Comparison of ENCODE assay signal across 10 cellular contexts in genomic region chr12:95549392-95550084, GRCh38. TPM values are rescaled to one million over a fixed set of nuclear protein-coding genes. Genes with fewer than 3 reads are reported as not detected.
DNase-seq lines count a peak whose midpoint lies in the region; ATAC-seq, FAIRE-seq and TF ChIP-seq lines count a peak whose summit lies in the region.
"Had no signal": no experiment of that assay in that cellular context is flagged by ENCODE, and none has a peak within 500 bp of the region (broad histone marks: within the 10 kb centered on the region; RNA-seq: fewer than 3 reads in every experiment).

No MANE protein-coding gene starts in this region.

- no peaks in the 10 kb centered on the region for H3K9me3 Mint-ChIP-seq in dendritic cell treated with granulocyte-macrophage colony-stimulating factor and Interleukin-4, amounts not matched to agents 40 ng/mL and 50 ng/mL, for 4 days
- H3K9me3 Mint-ChIP-seq in naive thymus-derived CD8-positive, alpha-beta T cell = peaks cover 0 to 6% (median 0%) of the 10 kb centered on the region in 9 donors

- H3K27me3 ChIP-seq in left ventricle myocardium inferior (ENCODE audit: low read depth) (peaks cover 14% of the 10 kb centered on the region), aorta (ENCODE audit: control insufficient read depth in 1 of 2, insufficient read depth in 2 of 2, low read length in 1 of 2) (no peaks in the 10 kb centered on the region), small intestine (ENCODE audit: control insufficient read depth in 2 of 2, insufficient read depth in 2 of 2, low read length in 2 of 2) (peaks cover 0 to 14% of the 10 kb centered on the region in 2 donors)
- H3K27me3 ChIP-seq: SJCRH30 had no signal

- H3K36me3 ChIP-seq in left ventricle myocardium inferior (no peaks in the 10 kb centered on the region), aorta (ENCODE audit: control insufficient read depth in 1 of 2, insufficient read depth in 2 of 2, low read length in 1 of 2) (no peaks in the 10 kb centered on the region), small intestine (ENCODE audit: control insufficient read depth in 2 of 2, insufficient read depth in 2 of 2, low read length in 2 of 2) (no peaks in the 10 kb centered on the region)
- H3K36me3 ChIP-seq: SJCRH30 had no signal

- H3K27me3 Mint-ChIP-seq in dendritic cell treated with granulocyte-macrophage colony-stimulating factor and Interleukin-4, amounts not matched to agents 40 ng/mL and 50 ng/mL, for 4 days = peaks cover 60% of the 10 kb centered on the region
- peaks cover 0 to 6% (median 0%) of the 10 kb centered on the region in 5 donors for H3K27me3 Mint-ChIP-seq in naive thymus-derived CD8-positive, alpha-beta T cell

- no peaks in the 10 kb centered on the region for H3K36me3 Mint-ChIP-seq in dendritic cell treated with granulocyte-macrophage colony-stimulating factor and Interleukin-4, amounts not matched to agents 40 ng/mL and 50 ng/mL, for 4 days (ENCODE audit: low read depth)
- no peaks in the 10 kb centered on the region for H3K36me3 Mint-ChIP-seq in naive thymus-derived CD8-positive, alpha-beta T cell

- POLR2A ChIA-PET in naive thymus-derived CD8-positive, alpha-beta T cell (lab: Charles Lee) = interaction anchor here (0.7 to 1.0 kb wide), 4 partner anchors 14 to 1342 kb away, joined by 3 to 4 read pairs (median 3); no protein-coding TSS in a partner anchor

- WGBS in aorta, 2 donors = 83 to 84% methylated on average over 12 of the region's 12 CpGs
- 70 to 85% (median 81%) methylated on average over 12 of the region's 12 CpGs for WGBS in small intestine, 3 donors

- no peak for FAIRE-seq in small intestine (lab: Jason Lieb, UNC)

- H3K4me1 Mint-ChIP-seq in dendritic cell treated with granulocyte-macrophage colony-stimulating factor and Interleukin-4, amounts not matched to agents 40 ng/mL and 50 ng/mL, for 4 days (ENCODE audit: low read depth) = peaks cover 8% of the 10 kb centered on the region
- H3K4me1 Mint-ChIP-seq in naive thymus-derived CD8-positive, alpha-beta T cell = peaks cover 29 to 79% (median 63%) of the 10 kb centered on the region in 4 donors

- H3K27ac Mint-ChIP-seq in dendritic cell treated with granulocyte-macrophage colony-stimulating factor and Interleukin-4, amounts not matched to agents 40 ng/mL and 50 ng/mL, for 4 days = no peak overlapping the region
- H3K27ac Mint-ChIP-seq in naive thymus-derived CD8-positive, alpha-beta T cell = peak overlapping the region; percentile 82 to 100 (median 96)

- no peak for TF ChIP-seq POLR2A in GM18505 (IDR thresholded peaks at IDR 0.05; ENCODE audit: borderline replicate concordance, extremely low read depth, insufficient read depth, insufficient read length)

- no peak for TF ChIP-seq CTCF in left ventricle myocardium inferior (IDR thresholded peaks at IDR 0.05; ENCODE audit: borderline replicate concordance)

- DNase-seq in left ventricle myocardium inferior (no peak), left ventricle myocardium superior (no peak), aorta (no peak), small intestine (no peak), HuH-7.5 (ENCODE audit: low spot score) (no peak)
- DNase-seq in naive thymus-derived CD8-positive, alpha-beta T cell = no peak
- DNase-seq: NCI-H1092, SJCRH30 had no signal

- H3K4me3 ChIP-seq in left ventricle myocardium inferior (peak overlapping the region; percentile 92), aorta (ENCODE audit: low read length in 2 of 2) (peak overlapping the region; percentile 54 to 68), small intestine (ENCODE audit: low read depth in 1 of 2, low read length in 2 of 2) (peak overlapping the region in 1 of 2 donors; percentile 8)
- H3K4me3 ChIP-seq: SJCRH30 had no signal

- peaks cover 7% of the 10 kb centered on the region for H3K9me3 ChIP-seq in left ventricle myocardium inferior (replicated peaks)
- H3K9me3 ChIP-seq in aorta (ENCODE audit: control insufficient read depth, low read length) = no peaks in the 10 kb centered on the region
- no peaks in the 10 kb centered on the region for H3K9me3 ChIP-seq in small intestine (ENCODE audit: control insufficient read depth, low read depth)
- H3K9me3 ChIP-seq: SJCRH30 had no signal

- peaks cover 19% of the 10 kb centered on the region for H3K4me1 ChIP-seq in left ventricle myocardium inferior
- H3K4me1 ChIP-seq in aorta (ENCODE audit: control insufficient read depth in 1 of 2, insufficient read depth in 2 of 2, low read length in 2 of 2) = no peaks in the 10 kb centered on the region
- H3K4me1 ChIP-seq in small intestine (ENCODE audit: control insufficient read depth in 2 of 2, insufficient read depth in 1 of 2, low read depth in 1 of 2, low read length in 1 of 2) = peaks cover 0 to 4% of the 10 kb centered on the region in 2 donors
- H3K4me1 ChIP-seq: SJCRH30 had no signal

- intact Hi-C loops in left ventricle myocardium inferior (cut with micrococcal nuclease) = no loop called here
- intact Hi-C loops in left ventricle myocardium superior (cut with micrococcal nuclease) = no loop called here
- intact Hi-C loops in dendritic cell treated with granulocyte-macrophage colony-stimulating factor and Interleukin-4, amounts not matched to agents 40 ng/mL and 50 ng/mL, for 4 days (cut with micrococcal nuclease) = no loop called here
- intact Hi-C loops in aorta (cut with DNase I) = no loop called here

- H3K27ac ChIP-seq in left ventricle myocardium inferior (replicated peaks) (no peak overlapping the region), aorta (ENCODE audit: low read depth in 1 of 2, low read length in 2 of 2) (no peak overlapping the region), small intestine (ENCODE audit: low read depth in 1 of 2, low read length in 1 of 2) (no peak overlapping the region)
- H3K27ac ChIP-seq: SJCRH30 had no signal

- ATAC-seq in left ventricle myocardium superior (no peak), aorta (ENCODE audit: low FRiP score) (no peak), GM18505 (IDR thresholded peaks at IDR 0.05; ENCODE audit: unreplicated experiment) (no peak)
- no peak for ATAC-seq in naive thymus-derived CD8-positive, alpha-beta T cell

- H3K4me3 Mint-ChIP-seq in dendritic cell treated with granulocyte-macrophage colony-stimulating factor and Interleukin-4, amounts not matched to agents 40 ng/mL and 50 ng/mL, for 4 days = peak overlapping the region; percentile 72
- peak overlapping the region; percentile 88 to 95 (median 93) for H3K4me3 Mint-ChIP-seq in naive thymus-derived CD8-positive, alpha-beta T cell

RNA-seq across cellular contexts. Expression of gene USP44, which starts 1.7 kb away (rescaled TPM):
- total RNA-seq in left ventricle myocardium inferior (0.80 TPM), left ventricle myocardium superior (1.0 TPM), aorta (1 to 10 TPM; 1.6 to 2.2 TPM)
- 10 to 100 TPM; 20.8 to 21.1 TPM for total RNA-seq in naive thymus-derived CD8-positive, alpha-beta T cell
- 10 to 100 TPM in 2 of 3 donors, 1 to 10 TPM in 1; 9.0 to 15.8 (median 10.9) TPM for polyA plus RNA-seq in naive thymus-derived CD8-positive, alpha-beta T cell
- polyA plus RNA-seq in aorta (1 to 10 TPM; 1.7 to 4.4 TPM), small intestine (under 1 TPM in 1 of 3 donors, not detected in 2; 0.21 TPM)

Comparison
In these comparisons a context has a peak if more than half of its experiments do, and no peak if none do; other contexts are left out.
1. RNA of gene USP44, which starts 1.7 kb away (total RNA-seq): 20.8 to 21.1 TPM in naive thymus-derived CD8-positive, alpha-beta T cell; 1.6 to 2.2 TPM in aorta, 1.0 TPM in left ventricle myocardium superior (single experiment) and 0.80 TPM in left ventricle myocardium inferior (single experiment); every median in the first group is over 4 times any median in the second.